13 cellular contexts compared by ENCODE assay signal in the genomic region with DNA sequence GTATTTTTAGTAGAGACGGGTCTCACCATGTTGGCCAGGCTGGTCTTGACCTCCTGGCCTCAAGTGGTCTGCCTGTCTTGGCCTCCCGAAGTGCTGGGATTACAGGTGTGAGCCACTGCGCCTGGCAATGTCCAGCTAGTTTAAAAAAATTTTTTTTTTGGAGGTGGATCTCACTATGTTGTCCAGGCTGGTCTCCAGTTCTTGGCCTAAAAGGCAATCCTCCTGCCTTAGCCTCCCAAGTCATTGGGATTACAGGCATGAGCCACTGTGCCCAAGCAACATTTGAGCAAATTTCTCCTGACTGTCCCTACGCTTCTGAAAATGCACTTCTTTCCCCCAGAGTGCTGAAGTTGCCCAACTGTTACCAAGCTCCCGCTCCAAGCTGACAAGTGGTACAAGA. TPM values are rescaled to one million over a fixed set of nuclear protein-coding genes. Genes with fewer than 3 reads are reported as not detected.
DNase-seq lines count a peak whose midpoint lies in the region; ATAC-seq and TF ChIP-seq lines count a peak whose summit lies in the region.
"Had no signal": no experiment of that assay in that cellular context is flagged by ENCODE, and none has a peak within 500 bp of the region (broad histone marks: within the 10 kb centered on the region; RNA-seq: fewer than 3 reads in every experiment).

No MANE protein-coding gene starts in this region.

- in situ Hi-C loops in ACHN (cut with HindIII; ENCODE audit: low pct_ligation_motif_present, low pct_unique_long_range_greater_than_20kb, low sequenced_read_pairs) = loop anchor here (10.0 kb wide), 1 partner anchor 76 kb away; no protein-coding TSS in a partner anchor

- no peaks in the 10 kb centered on the region for H3K9me3 Mint-ChIP-seq in CD4-positive, alpha-beta memory T cell
- H3K9me3 Mint-ChIP-seq in activated naive CD8-positive, alpha-beta T cell treated with anti-CD3 and anti-CD28 coated beads, Interleukin-2, amount 10 ng/mL, durations not matched to agents 7 days and 5 days = no peaks in the 10 kb centered on the region
- H3K9me3 Mint-ChIP-seq in progenitor cell of endocrine pancreas (ENCODE audit: low read depth) = no peaks in the 10 kb centered on the region

- peaks cover 62% of the 10 kb centered on the region for H3K36me3 ChIP-seq in BLaER1
- peaks cover 6% of the 10 kb centered on the region for H3K36me3 ChIP-seq in CD4-positive, alpha-beta memory T cell (ENCODE audit: insufficient read depth, low read length)

- CTCF ChIA-PET in CD4-positive, alpha-beta memory T cell (lab: Charles Lee; ENCODE audit: partially characterized antibody) = interaction anchor here (1.0 to 5.6 kb wide), 4 partner anchors 12 to 76 kb away, joined by 4 to 63 read pairs (median 5); no protein-coding TSS in a partner anchor

- intact Hi-C loops in CD4-positive, alpha-beta memory T cell (cut with micrococcal nuclease) = no loop called here

- H3K27ac Mint-ChIP-seq in CD4-positive, alpha-beta memory T cell = peak overlapping the region in 6 of 7 donors; percentile 30 to 88 (median 48)
- peak overlapping the region; percentile 58 for H3K27ac Mint-ChIP-seq in activated naive CD8-positive, alpha-beta T cell treated with anti-CD3 and anti-CD28 coated beads, Interleukin-2, amount 10 ng/mL, durations not matched to agents 7 days and 5 days
- peak overlapping the region; percentile 62 for H3K27ac Mint-ChIP-seq in progenitor cell of endocrine pancreas

- H3K9me3 ChIP-seq in BLaER1 = no peaks in the 10 kb centered on the region
- H3K9me3 ChIP-seq in CD4-positive, alpha-beta memory T cell (ENCODE audit: control insufficient read depth in 1 of 2, low read length in 2 of 2) = no peaks in the 10 kb centered on the region
- H3K9me3 ChIP-seq: Caco-2 had no signal

- no peaks in the 10 kb centered on the region for H3K27me3 Mint-ChIP-seq in CD4-positive, alpha-beta memory T cell
- no peaks in the 10 kb centered on the region for H3K27me3 Mint-ChIP-seq in activated naive CD8-positive, alpha-beta T cell treated with anti-CD3 and anti-CD28 coated beads, Interleukin-2, amount 10 ng/mL, durations not matched to agents 7 days and 5 days
- no peaks in the 10 kb centered on the region for H3K27me3 Mint-ChIP-seq in progenitor cell of endocrine pancreas

- H3K4me2 ChIP-seq in BLaER1 = peak overlapping the region; percentile 60; the same call in 1 of the 2 replicates

- no peak overlapping the region for H3K27ac ChIP-seq in BLaER1
- H3K27ac ChIP-seq in CD4-positive, alpha-beta memory T cell (ENCODE audit: low read depth, low read length) = no peak overlapping the region

- POLR2A ChIA-PET in CD4-positive, alpha-beta memory T cell (lab: Charles Lee; ENCODE audit: partially characterized antibody) = interaction anchor here (0.6 to 11.7 kb wide), 8 partner anchors 8 to 148 kb away, joined by 3 to 324 read pairs (median 10); partner anchors contain the start of genes FMNL1, HEXIM2 and MAP3K14
- POLR2A ChIA-PET in activated naive CD8-positive, alpha-beta T cell treated with anti-CD3 and anti-CD28 coated beads, Interleukin-2, amount 10 ng/mL, durations not matched to agents 7 days and 5 days (lab: Charles Lee) = interaction anchor here (2.2 to 5.5 kb wide), 2 partner anchors 8 to 87 kb away, joined by 4 to 30 read pairs; partner anchors contain the start of genes FMNL1 and MAP3K14

- no peak for DNase-seq in CD4-positive, alpha-beta memory T cell
- no peak for DNase-seq in activated naive CD8-positive, alpha-beta T cell treated with anti-CD3 and anti-CD28 coated beads, Interleukin-2, amount 10 ng/mL, durations not matched to agents 7 days and 5 days
- no peak for DNase-seq in progenitor cell of endocrine pancreas (ENCODE audit: low spot score, unreplicated experiment)
- no peak for DNase-seq in anterior cingulate cortex (lab: John Stamatoyannopoulos, UW)
- DNase-seq in EL = no peak
- no peak for DNase-seq in ACHN
- DNase-seq: Caco-2, HCEC 1CT, MV-4-11, NCI-H2171 treated with DMSO at 0.1 percent for 48 hours had no signal

- peak overlapping the region in 3 of 8 donors; percentile 29 to 70 (median 61) for H3K4me3 Mint-ChIP-seq in CD4-positive, alpha-beta memory T cell
- no peak overlapping the region for H3K4me3 Mint-ChIP-seq in activated naive CD8-positive, alpha-beta T cell treated with anti-CD3 and anti-CD28 coated beads, Interleukin-2, amount 10 ng/mL, durations not matched to agents 7 days and 5 days
- no peak overlapping the region for H3K4me3 Mint-ChIP-seq in progenitor cell of endocrine pancreas (ENCODE audit: low read depth)

- peaks cover 65 to 91% (median 78%) of the 10 kb centered on the region in 4 donors for H3K4me1 Mint-ChIP-seq in CD4-positive, alpha-beta memory T cell
- H3K4me1 Mint-ChIP-seq in activated naive CD8-positive, alpha-beta T cell treated with anti-CD3 and anti-CD28 coated beads, Interleukin-2, amount 10 ng/mL, durations not matched to agents 7 days and 5 days = peaks cover 68% of the 10 kb centered on the region
- H3K4me1 Mint-ChIP-seq in progenitor cell of endocrine pancreas (ENCODE audit: low read depth) = peaks cover 31% of the 10 kb centered on the region

- ATAC-seq in activated naive CD8-positive, alpha-beta T cell treated with anti-CD3 and anti-CD28 coated beads, Interleukin-2, amount 10 ng/mL, durations not matched to agents 7 days and 5 days (ENCODE audit: low read depth) = no peak

- H3K4me1 ChIP-seq in BLaER1 = peaks cover 99% of the 10 kb centered on the region
- peaks cover 94% of the 10 kb centered on the region for H3K4me1 ChIP-seq in CD4-positive, alpha-beta memory T cell (ENCODE audit: insufficient read depth, low read length)

- no peak overlapping the region for H3K4me3 ChIP-seq in BLaER1
- H3K4me3 ChIP-seq in CD4-positive, alpha-beta memory T cell (ENCODE audit: low read length in 2 of 2) = no peak overlapping the region

- no peak overlapping the region for H3K9ac ChIP-seq in BLaER1

- H3K36me3 Mint-ChIP-seq in CD4-positive, alpha-beta memory T cell = peaks cover 15 to 35% of the 10 kb centered on the region in 2 donors
- peaks cover 31% of the 10 kb centered on the region for H3K36me3 Mint-ChIP-seq in activated naive CD8-positive, alpha-beta T cell treated with anti-CD3 and anti-CD28 coated beads, Interleukin-2, amount 10 ng/mL, durations not matched to agents 7 days and 5 days
- peaks cover 2% of the 10 kb centered on the region for H3K36me3 Mint-ChIP-seq in progenitor cell of endocrine pancreas (ENCODE audit: insufficient read depth)

- no peak for TF ChIP-seq CTCF in progenitor cell of endocrine pancreas (IDR thresholded peaks at IDR 0.05; ENCODE audit: unreplicated experiment)

- no peaks in the 10 kb centered on the region for H3K27me3 ChIP-seq in BLaER1
- no peaks in the 10 kb centered on the region for H3K27me3 ChIP-seq in CD4-positive, alpha-beta memory T cell (ENCODE audit: insufficient read depth, low read length)

- H4K20me1 ChIP-seq in BLaER1 = no peaks in the 10 kb centered on the region; the same call in 1 of the 2 replicates

RNA-seq across cellular contexts. Expression of gene MAP3K14, which starts 8.0 kb away (rescaled TPM):
- total RNA-seq in CD4-positive, alpha-beta memory T cell = 10 to 100 TPM; 48.7 to 49.3 TPM
- polyA plus RNA-seq in CD4-positive, alpha-beta memory T cell = 10 to 100 TPM in 1 of 2 donors, 1 to 10 TPM in 1; 2.3 to 14.5 TPM
- 10 to 100 TPM; 25.9 to 33.7 TPM for total RNA-seq in activated naive CD8-positive, alpha-beta T cell treated with anti-CD3 and anti-CD28 coated beads, Interleukin-2, amount 10 ng/mL, durations not matched to agents 7 days and 5 days
- 7.8 and 8.7 TPM in 2 replicates for total RNA-seq in progenitor cell of endocrine pancreas

RNA-seq across cellular contexts. Expression of gene SPATA32, which starts 46.9 kb away (rescaled TPM):
- total RNA-seq in CD4-positive, alpha-beta memory T cell = under 1 TPM; 0.22 to 0.41 TPM
- polyA plus RNA-seq in CD4-positive, alpha-beta memory T cell = under 1 TPM; 0.25 to 0.49 TPM
- under 1 TPM; 0.53 to 0.65 TPM for total RNA-seq in activated naive CD8-positive, alpha-beta T cell treated with anti-CD3 and anti-CD28 coated beads, Interleukin-2, amount 10 ng/mL, durations not matched to agents 7 days and 5 days
- 0.24 TPM in 1 of 2 replicates, not detected in the other for total RNA-seq in progenitor cell of endocrine pancreas
- total RNA-seq: Caco-2, dermis microvascular lymphatic vessel endothelial cell, subcutaneous adipose tissue had no signal
